2 cellular contexts compared by ENCODE assay signal in the genomic region with DNA sequence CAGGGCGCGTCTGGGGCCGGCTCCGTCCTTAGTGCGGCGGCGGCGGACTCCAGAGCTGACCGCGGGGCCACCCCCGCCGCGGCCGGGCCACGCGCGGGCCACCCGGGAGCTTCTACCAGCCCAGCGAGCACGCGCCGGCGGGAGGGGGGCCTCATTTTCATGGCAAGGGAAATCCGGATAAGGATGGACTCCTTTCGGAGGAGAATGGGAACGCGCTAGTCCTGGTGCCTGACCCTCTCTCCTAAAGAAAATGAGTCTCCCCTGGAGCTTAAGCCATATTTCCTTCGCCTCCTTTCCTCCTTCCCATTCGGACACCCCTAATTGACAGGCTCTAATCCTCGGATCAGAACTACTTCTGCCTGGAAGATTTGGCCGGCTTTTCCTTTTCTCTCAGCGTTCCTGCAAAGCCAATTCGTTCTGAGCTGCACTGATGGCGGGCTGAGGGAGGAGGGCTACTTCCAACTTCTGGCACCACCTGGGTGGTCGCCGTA.
TF ChIP-seq lines count a peak whose summit lies in the region.

No MANE protein-coding gene starts in this region.

TF ChIP-seq in A549, 52 proteins besides CTCF, POLR2A, EP300 and RAD21 (continued from another document):
- TF ChIP-seq FOSB (CRISPR knock-in tag; IDR thresholded peaks at IDR 0.05) = no peak

TF ChIP-seq in endothelial cell of umbilical vein, 7 proteins besides CTCF, POLR2A, EP300 and RAD21 (continued from another document):
- TF ChIP-seq, protein P1, sequence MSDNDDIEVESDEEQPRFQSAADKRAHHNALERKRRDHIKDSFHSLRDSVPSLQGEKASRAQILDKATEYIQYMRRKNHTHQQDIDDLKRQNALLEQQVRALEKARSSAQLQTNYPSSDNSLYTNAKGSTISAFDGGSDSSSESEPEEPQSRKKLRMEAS (IDR thresholded peaks at IDR 0.05; ENCODE audit: insufficient read depth, insufficient read length) = no peak
- no peak for TF ChIP-seq MYC (IDR thresholded peaks at IDR 0.05; ENCODE audit: low read depth, low read length)
- TF ChIP-seq POLR2AphosphoS5 (IDR thresholded peaks at IDR 0.05; ENCODE audit: insufficient read depth, low read depth, low read length) = no peak
TF ChIP-seq in endothelial cell of umbilical vein: peak in this region for 0.
